In genomic region chr15:74245342-74245931, GRCh38 we compare ENCODE assay signal across 9 cellular contexts. TPM values are rescaled to one million over a fixed set of nuclear protein-coding genes. Genes with fewer than 3 reads are reported as not detected.
DNase-seq lines count a peak whose midpoint lies in the region; ATAC-seq and TF ChIP-seq lines count a peak whose summit lies in the region.
"Had no signal": no experiment of that assay in that cellular context is flagged by ENCODE, and none has a peak within 500 bp of the region (broad histone marks: within the 10 kb centered on the region; RNA-seq: fewer than 3 reads in every experiment).

No MANE protein-coding gene starts in this region.

- H3K27me3 ChIP-seq in A673 (replicated peaks; ENCODE audit: insufficient read depth, low read depth, low read length, poor library complexity) (no peaks in the 10 kb centered on the region), HUES64 (ENCODE audit: insufficient read depth, low read length) (peaks cover 16% of the 10 kb centered on the region), hepatocyte (peaks cover 8% of the 10 kb centered on the region)

- no peak overlapping the region for H2AFZ ChIP-seq in hepatocyte

- H3K27ac ChIP-seq in A673 (ENCODE audit: low read depth, low read length, poor library complexity, severe bottlenecking) (no peak overlapping the region), HUES64 (ENCODE audit: low read depth, low read length) (no peak overlapping the region), hepatocyte (no peak overlapping the region)

- no TSS peak for BruUV-seq in A673 (replicated peaks; lab: Mats Ljungman, UMichigan)

- no peak overlapping the region for H3K27ac Mint-ChIP-seq in natural killer cell treated with Interleukin-12 subunit alpha and Interleukin-12 subunit beta and Interleukin-15 and Interleukin-18, amount 100 ng/mL, for 72 hours

- H3K9me2 ChIP-seq in hepatocyte (replicated peaks; ENCODE audit: insufficient read depth): no peaks in the 10 kb centered on the region

- H3K4me3 Mint-ChIP-seq in natural killer cell treated with Interleukin-12 subunit alpha and Interleukin-12 subunit beta and Interleukin-15 and Interleukin-18, amount 100 ng/mL, for 72 hours: no peak overlapping the region
- H3K4me3 Mint-ChIP-seq: central memory CD8-positive, alpha-beta T cell had no signal

- no peak for ATAC-seq in HG03442 (IDR thresholded peaks at IDR 0.05; ENCODE audit: unreplicated experiment)
- no peak for ATAC-seq in natural killer cell treated with Interleukin-12 subunit alpha and Interleukin-12 subunit beta and Interleukin-15 and Interleukin-18, amount 100 ng/mL, for 72 hours
- no peak for ATAC-seq in GM21723 (IDR thresholded peaks at IDR 0.05; ENCODE audit: unreplicated experiment)

- H3K9me3 ChIP-seq in A673 (ENCODE audit: low read depth, low read length, poor library complexity, severe bottlenecking): no peaks in the 10 kb centered on the region
- no peaks in the 10 kb centered on the region for H3K9me3 ChIP-seq in HUES64 (ENCODE audit: insufficient read depth, low read depth, low read length)
- no peaks in the 10 kb centered on the region for H3K9me3 ChIP-seq in hepatocyte (ENCODE audit: low read depth)

- H4K20me1 ChIP-seq in hepatocyte (ENCODE audit: insufficient read depth, poor library complexity, severe bottlenecking): no peaks in the 10 kb centered on the region

- intact Hi-C loops in A673 (cut with micrococcal nuclease; ENCODE audit: unreplicated experiment): no loop called here

- no peak overlapping the region for H3K9ac ChIP-seq in HUES64 (ENCODE audit: low read depth, low read length)

- POLR2A ChIA-PET in A673 (lab: Charles Lee; ENCODE audit: low non-redundant PET): interaction anchor here (0.6 kb wide), 1 partner anchor 216 kb away, joined by 5 read pairs; the partner anchor contains the start of gene UBL7

- peak overlapping the region; percentile 76 for H3K4me2 ChIP-seq in hepatocyte

- peak; percentile 80 for DNase-seq in A673 (ENCODE audit: low spot score)
- peak; percentile 54 for DNase-seq in RPMI8226
- peak; percentile 33 for DNase-seq in hepatocyte (ENCODE audit: low spot score)
- no peak for DNase-seq in natural killer cell treated with Interleukin-12 subunit alpha and Interleukin-12 subunit beta and Interleukin-15 and Interleukin-18, amount 100 ng/mL, for 72 hours (ENCODE audit: low spot score)
- DNase-seq in OCI-M2 (lab: John Stamatoyannopoulos, UW; ENCODE audit: unreplicated experiment): no peak

- peaks cover 33 to 42% of the 10 kb centered on the region in 2 donors for H3K27me3 Mint-ChIP-seq in natural killer cell treated with Interleukin-12 subunit alpha and Interleukin-12 subunit beta and Interleukin-15 and Interleukin-18, amount 100 ng/mL, for 72 hours

- 3% methylated on average over 36 of the region's 36 CpGs for WGBS in HUES64
- 7% methylated on average over 29 of the region's 36 CpGs for WGBS in hepatocyte (ENCODE audit: low lambda C conversion rate, missing lambda C conversion rate)

- H3K36me3 ChIP-seq in A673 (ENCODE audit: insufficient read depth, low read length, poor library complexity, severe bottlenecking) (no peaks in the 10 kb centered on the region), HUES64 (ENCODE audit: insufficient read depth, low read length) (no peaks in the 10 kb centered on the region), hepatocyte (replicated peaks; ENCODE audit: insufficient read depth, low read depth) (no peaks in the 10 kb centered on the region)

- H3K9me3 Mint-ChIP-seq in natural killer cell treated with Interleukin-12 subunit alpha and Interleukin-12 subunit beta and Interleukin-15 and Interleukin-18, amount 100 ng/mL, for 72 hours: no peaks in the 10 kb centered on the region
- H3K9me3 Mint-ChIP-seq: central memory CD8-positive, alpha-beta T cell had no signal

- H3K4me1 ChIP-seq in A673 (ENCODE audit: insufficient read depth, low read length, poor library complexity, severe bottlenecking): peaks cover 33% of the 10 kb centered on the region
- H3K4me1 ChIP-seq in HUES64 (ENCODE audit: insufficient read depth, low read length): peaks cover 21% of the 10 kb centered on the region
- H3K4me1 ChIP-seq in hepatocyte (ENCODE audit: insufficient read depth): peaks cover 13% of the 10 kb centered on the region

- no peaks in the 10 kb centered on the region for H3K4me1 Mint-ChIP-seq in natural killer cell treated with Interleukin-12 subunit alpha and Interleukin-12 subunit beta and Interleukin-15 and Interleukin-18, amount 100 ng/mL, for 72 hours (ENCODE audit: low read depth in 2 of 2)

- CTCF ChIA-PET in A673 (lab: Charles Lee): interaction anchor here (0.5 kb wide), 1 partner anchor 119 kb away, joined by 6 read pairs; no protein-coding TSS in a partner anchor

- no peaks in the 10 kb centered on the region for H3K79me2 ChIP-seq in hepatocyte

- H3K4me3 ChIP-seq in A673 (ENCODE audit: low read depth, low read length, poor library complexity, severe bottlenecking) (peak overlapping the region; percentile 9), HUES64 (ENCODE audit: low read length) (peak overlapping the region; percentile 50), hepatocyte (no peak overlapping the region)

- H3K36me3 Mint-ChIP-seq in natural killer cell treated with Interleukin-12 subunit alpha and Interleukin-12 subunit beta and Interleukin-15 and Interleukin-18, amount 100 ng/mL, for 72 hours: no peaks in the 10 kb centered on the region

- TF ChIP-seq CTCF in A673 (conservative IDR thresholded peaks at IDR 0.05; ENCODE audit: low read depth, low read length) (no peak), hepatocyte (IDR thresholded peaks at IDR 0.05; ENCODE audit: poor library complexity) (no peak)

RNA-seq across cellular contexts. Expression of gene CCDC33, which starts 9.3 kb away (rescaled TPM):
- total RNA-seq in A673 (2021) (not detected in 2 replicates), hepatocyte (0.32 and 0.63 TPM in 2 replicates)
- polyA plus RNA-seq in HUES64 (2013, experiment 1 of 2): 4.3 TPM
- 4.1 TPM for polyA plus RNA-seq in HUES64 (2013, experiment 2 of 2)
- 0.86 and 1.3 TPM in 2 replicates for polyA plus RNA-seq in hepatocyte
- not detected for total RNA-seq in natural killer cell treated with Interleukin-12 subunit alpha and Interleukin-12 subunit beta and Interleukin-15 and Interleukin-18, amount 100 ng/mL, for 72 hours

RNA-seq across cellular contexts. Expression of gene STRA6, which starts 42.9 kb away (rescaled TPM):
- total RNA-seq in A673 (2021) (0.84 and 1.5 TPM in 2 replicates), hepatocyte (13.6 and 31.5 TPM in 2 replicates)
- polyA plus RNA-seq in HUES64 (2013, experiment 1 of 2): 23.9 TPM
- 22.8 TPM for polyA plus RNA-seq in HUES64 (2013, experiment 2 of 2)
- 37.1 and 56.6 TPM in 2 replicates for polyA plus RNA-seq in hepatocyte
- total RNA-seq in natural killer cell treated with Interleukin-12 subunit alpha and Interleukin-12 subunit beta and Interleukin-15 and Interleukin-18, amount 100 ng/mL, for 72 hours: not detected

Comparison
In these comparisons a context has a peak if more than half of its experiments do, and no peak if none do; other contexts are left out.
1. DNase-seq: peak in A673 (single experiment), RPMI8226 (single experiment) and hepatocyte (single experiment); none in natural killer cell treated with Interleukin-12 subunit alpha and Interleukin-12 subunit beta and Interleukin-15 and Interleukin-18, amount 100 ng/mL, for 72 hours (single experiment) and OCI-M2 (single experiment).